In genomic region chr20:46683939-46684750, GRCh38 we compare ENCODE assay signal across 7 cellular contexts. TPM values are rescaled to one million over a fixed set of nuclear protein-coding genes. Genes with fewer than 3 reads are reported as not detected.
DNase-seq lines count a peak whose midpoint lies in the region; ATAC-seq, FAIRE-seq and TF ChIP-seq lines count a peak whose summit lies in the region.

No MANE protein-coding gene starts in this region.

- peaks cover 44% of the 10 kb centered on the region for H3K36me3 Mint-ChIP-seq in MCF 10A (ENCODE audit: insufficient read depth, unreplicated experiment)

- TF ChIP-seq POLR2A in tibial nerve (IDR thresholded peaks at IDR 0.05): no peak

- H3K9ac ChIP-seq in kidney (ENCODE audit: low read length in 2 of 2): no peak overlapping the region

- CTCF ChIA-PET in MCF 10A (lab: Yijun Ruan, JAX): interaction anchor here (1.0 to 6.4 kb wide), 2 partner anchors 13 to 163 kb away, joined by 3 to 125 read pairs; no protein-coding TSS in a partner anchor

- no peaks in the 10 kb centered on the region for H3K9me3 ChIP-seq in kidney (ENCODE audit: control insufficient read depth in 1 of 2, low read length in 2 of 2)
- H3K9me3 ChIP-seq in tibial nerve: no peaks in the 10 kb centered on the region

- H3K36me3 ChIP-seq in kidney (ENCODE audit: control insufficient read depth in 1 of 2, insufficient read depth in 2 of 2, low read length in 2 of 2) (peaks cover 0 to 14% of the 10 kb centered on the region in 2 donors), tibial nerve (peaks cover 0 to 29% (median 0%) of the 10 kb centered on the region in 3 donors)

- peaks cover 26% of the 10 kb centered on the region for H3K4me1 Mint-ChIP-seq in MCF 10A (ENCODE audit: insufficient read depth, unreplicated experiment)

- H3K27ac Mint-ChIP-seq in MCF 10A (ENCODE audit: low read depth, unreplicated experiment): peak overlapping the region; percentile 5

- no TSS peak for BruUV-seq in MCF 10A (replicated peaks; lab: Mats Ljungman, UMichigan)

- peaks cover 14 to 15% of the 10 kb centered on the region in 2 donors for H3K4me1 ChIP-seq in kidney (ENCODE audit: control insufficient read depth in 1 of 2, insufficient read depth in 1 of 2, low read depth in 1 of 2, low read length in 2 of 2)
- H3K4me1 ChIP-seq in tibial nerve: peaks cover 0 to 60% (median 25%) of the 10 kb centered on the region in 4 donors

- H3K4me3 ChIP-seq in kidney (ENCODE audit: low read length in 2 of 2) (peak overlapping the region; percentile 25 to 58), tibial nerve (peak overlapping the region in 2 of 4 donors; percentile 20 to 38)

- no peaks in the 10 kb centered on the region for H3K27me3 Mint-ChIP-seq in MCF 10A (ENCODE audit: insufficient read depth, unreplicated experiment)

- peak overlapping the region; percentile 12 for H3K4me3 Mint-ChIP-seq in MCF 10A (ENCODE audit: unreplicated experiment)

- peak; percentile 80 for DNase-seq in NCI-H1048 (lab: John Stamatoyannopoulos, UW)
- no peak for DNase-seq in MCF 10A (ENCODE audit: unreplicated experiment)
- DNase-seq in kidney: peak; percentile 75
- peak; percentile 27 to 32 for DNase-seq in tibial nerve (ENCODE audit: low spot score in 2 of 2)
- no peak for DNase-seq in COR-L47 (lab: John Stamatoyannopoulos, UW)
- no peak for DNase-seq in activated naive CD4-positive, alpha-beta T cell treated with anti-CD3 and anti-CD28 coated beads, Interleukin-2, amount 50 U/mL, for 16 hours

- intact Hi-C loops in MCF 10A (cut with micrococcal nuclease): no loop called here
- intact Hi-C loops in kidney (cut with DNase I): no loop called here

- WGBS in tibial nerve, 2 donors: 26 to 29% methylated on average over 23 of the region's 23 CpGs

- H3K27ac ChIP-seq in kidney (ENCODE audit: low read depth in 2 of 2, low read length in 2 of 2) (no peak overlapping the region), tibial nerve (peak overlapping the region in 2 of 4 donors; percentile 63 to 70)

- H3K9me3 Mint-ChIP-seq in MCF 10A (ENCODE audit: unreplicated experiment): no peaks in the 10 kb centered on the region

- no peak for FAIRE-seq in kidney (lab: Jason Lieb, UNC)

- no peak for TF ChIP-seq CTCF in MCF 10A (IDR thresholded peaks at IDR 0.05; ENCODE audit: unreplicated experiment)
- TF ChIP-seq CTCF in kidney (IDR thresholded peaks at IDR 0.05; ENCODE audit: borderline replicate concordance, extremely low read depth, insufficient read depth): no peak
- TF ChIP-seq CTCF in tibial nerve (IDR thresholded peaks at IDR 0.05): no peak

- no peaks in the 10 kb centered on the region for H3K27me3 ChIP-seq in tibial nerve

- POLR2A ChIA-PET in MCF 10A (lab: Yijun Ruan, JAX): interaction anchor here (0.6 kb wide), 1 partner anchor 271 kb away, joined by 3 read pairs; no protein-coding TSS in a partner anchor

- no peak for TF ChIP-seq EP300 in tibial nerve (IDR thresholded peaks at IDR 0.05)

- ATAC-seq in GM21381 (IDR thresholded peaks at IDR 0.05; ENCODE audit: unreplicated experiment): no peak

RNA-seq across cellular contexts. Expression of gene TP53RK, which starts 5.1 kb away (rescaled TPM):
- total RNA-seq in MCF 10A (2022): 11.0 and 16.2 TPM in 2 replicates
- 11.0 TPM for total RNA-seq in kidney
- 9.3 TPM for polyA plus RNA-seq in kidney (ENCODE audit: insufficient read depth, low read depth, low replicate concordance)
- 10 to 100 TPM; 16.8 to 24.5 (median 21.9) TPM for total RNA-seq in tibial nerve

RNA-seq across cellular contexts. Expression of gene SLC2A10, which starts 25.3 kb away (rescaled TPM):
- total RNA-seq in MCF 10A (2022): not detected in 2 replicates
- 7.1 TPM for total RNA-seq in kidney
- 3.7 TPM for polyA plus RNA-seq in kidney (ENCODE audit: insufficient read depth, low read depth, low replicate concordance)
- 10 to 100 TPM; 20.8 to 31.5 (median 27.3) TPM for total RNA-seq in tibial nerve

RNA-seq across cellular contexts. Expression of gene SLC13A3, which starts 32.9 kb away (rescaled TPM):
- not detected in 2 replicates for total RNA-seq in MCF 10A (2022)
- 31.5 TPM for total RNA-seq in kidney
- 241 TPM for polyA plus RNA-seq in kidney (ENCODE audit: insufficient read depth, low read depth, low replicate concordance)
- total RNA-seq in tibial nerve: 10 to 100 TPM in 2 of 4 donors, 1 to 10 TPM in 2; 5.7 to 11.6 (median 9.3) TPM

Comparison
In these comparisons a context has a peak if more than half of its experiments do, and no peak if none do; other contexts are left out.
1. DNase-seq: peak in NCI-H1048 (single experiment), kidney (single experiment) and tibial nerve (2 of 2); none in MCF 10A (single experiment), COR-L47 (single experiment) and activated naive CD4-positive, alpha-beta T cell treated with anti-CD3 and anti-CD28 coated beads, Interleukin-2, amount 50 U/mL, for 16 hours (single experiment).